1 cellular context compared by ENCODE assay signal in the genomic region with DNA sequence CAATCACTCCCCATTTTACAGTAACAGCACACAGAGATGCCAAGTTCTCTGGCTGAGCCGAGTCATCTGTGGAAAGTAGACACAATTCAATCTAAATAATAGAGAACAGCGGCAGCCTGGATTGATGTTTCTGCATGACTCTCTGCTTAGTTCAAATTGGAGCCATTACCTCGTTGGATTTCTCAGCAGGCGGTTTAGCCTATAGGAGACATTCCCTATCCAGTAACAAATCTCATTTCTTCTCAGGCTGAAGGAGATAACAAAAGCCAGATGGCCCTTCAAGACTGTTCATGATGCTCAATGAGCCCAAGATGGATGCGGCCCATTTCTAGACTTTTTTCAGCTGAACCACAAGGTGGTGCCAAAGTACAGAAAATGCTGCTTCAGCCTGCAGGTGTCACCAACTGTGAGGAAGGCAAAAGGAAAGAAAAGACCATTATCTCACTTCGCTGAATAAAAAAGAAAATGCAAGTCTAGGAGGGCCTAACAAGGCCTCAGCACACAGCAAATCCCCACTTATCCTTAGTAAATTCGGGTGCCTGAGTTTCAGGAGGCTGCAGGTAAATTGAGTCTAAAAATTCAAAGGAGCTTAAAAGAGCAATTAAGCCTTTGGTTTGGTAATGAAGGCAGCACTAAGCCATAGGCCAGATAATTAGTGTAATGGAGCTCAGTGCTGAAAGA.
TF ChIP-seq lines count a peak whose summit lies in the region.

No MANE protein-coding gene starts in this region.

TF ChIP-seq in H1, 55 proteins besides CTCF, POLR2A, EP300 and RAD21 (continued from another document):
- TF ChIP-seq, protein P1, sequence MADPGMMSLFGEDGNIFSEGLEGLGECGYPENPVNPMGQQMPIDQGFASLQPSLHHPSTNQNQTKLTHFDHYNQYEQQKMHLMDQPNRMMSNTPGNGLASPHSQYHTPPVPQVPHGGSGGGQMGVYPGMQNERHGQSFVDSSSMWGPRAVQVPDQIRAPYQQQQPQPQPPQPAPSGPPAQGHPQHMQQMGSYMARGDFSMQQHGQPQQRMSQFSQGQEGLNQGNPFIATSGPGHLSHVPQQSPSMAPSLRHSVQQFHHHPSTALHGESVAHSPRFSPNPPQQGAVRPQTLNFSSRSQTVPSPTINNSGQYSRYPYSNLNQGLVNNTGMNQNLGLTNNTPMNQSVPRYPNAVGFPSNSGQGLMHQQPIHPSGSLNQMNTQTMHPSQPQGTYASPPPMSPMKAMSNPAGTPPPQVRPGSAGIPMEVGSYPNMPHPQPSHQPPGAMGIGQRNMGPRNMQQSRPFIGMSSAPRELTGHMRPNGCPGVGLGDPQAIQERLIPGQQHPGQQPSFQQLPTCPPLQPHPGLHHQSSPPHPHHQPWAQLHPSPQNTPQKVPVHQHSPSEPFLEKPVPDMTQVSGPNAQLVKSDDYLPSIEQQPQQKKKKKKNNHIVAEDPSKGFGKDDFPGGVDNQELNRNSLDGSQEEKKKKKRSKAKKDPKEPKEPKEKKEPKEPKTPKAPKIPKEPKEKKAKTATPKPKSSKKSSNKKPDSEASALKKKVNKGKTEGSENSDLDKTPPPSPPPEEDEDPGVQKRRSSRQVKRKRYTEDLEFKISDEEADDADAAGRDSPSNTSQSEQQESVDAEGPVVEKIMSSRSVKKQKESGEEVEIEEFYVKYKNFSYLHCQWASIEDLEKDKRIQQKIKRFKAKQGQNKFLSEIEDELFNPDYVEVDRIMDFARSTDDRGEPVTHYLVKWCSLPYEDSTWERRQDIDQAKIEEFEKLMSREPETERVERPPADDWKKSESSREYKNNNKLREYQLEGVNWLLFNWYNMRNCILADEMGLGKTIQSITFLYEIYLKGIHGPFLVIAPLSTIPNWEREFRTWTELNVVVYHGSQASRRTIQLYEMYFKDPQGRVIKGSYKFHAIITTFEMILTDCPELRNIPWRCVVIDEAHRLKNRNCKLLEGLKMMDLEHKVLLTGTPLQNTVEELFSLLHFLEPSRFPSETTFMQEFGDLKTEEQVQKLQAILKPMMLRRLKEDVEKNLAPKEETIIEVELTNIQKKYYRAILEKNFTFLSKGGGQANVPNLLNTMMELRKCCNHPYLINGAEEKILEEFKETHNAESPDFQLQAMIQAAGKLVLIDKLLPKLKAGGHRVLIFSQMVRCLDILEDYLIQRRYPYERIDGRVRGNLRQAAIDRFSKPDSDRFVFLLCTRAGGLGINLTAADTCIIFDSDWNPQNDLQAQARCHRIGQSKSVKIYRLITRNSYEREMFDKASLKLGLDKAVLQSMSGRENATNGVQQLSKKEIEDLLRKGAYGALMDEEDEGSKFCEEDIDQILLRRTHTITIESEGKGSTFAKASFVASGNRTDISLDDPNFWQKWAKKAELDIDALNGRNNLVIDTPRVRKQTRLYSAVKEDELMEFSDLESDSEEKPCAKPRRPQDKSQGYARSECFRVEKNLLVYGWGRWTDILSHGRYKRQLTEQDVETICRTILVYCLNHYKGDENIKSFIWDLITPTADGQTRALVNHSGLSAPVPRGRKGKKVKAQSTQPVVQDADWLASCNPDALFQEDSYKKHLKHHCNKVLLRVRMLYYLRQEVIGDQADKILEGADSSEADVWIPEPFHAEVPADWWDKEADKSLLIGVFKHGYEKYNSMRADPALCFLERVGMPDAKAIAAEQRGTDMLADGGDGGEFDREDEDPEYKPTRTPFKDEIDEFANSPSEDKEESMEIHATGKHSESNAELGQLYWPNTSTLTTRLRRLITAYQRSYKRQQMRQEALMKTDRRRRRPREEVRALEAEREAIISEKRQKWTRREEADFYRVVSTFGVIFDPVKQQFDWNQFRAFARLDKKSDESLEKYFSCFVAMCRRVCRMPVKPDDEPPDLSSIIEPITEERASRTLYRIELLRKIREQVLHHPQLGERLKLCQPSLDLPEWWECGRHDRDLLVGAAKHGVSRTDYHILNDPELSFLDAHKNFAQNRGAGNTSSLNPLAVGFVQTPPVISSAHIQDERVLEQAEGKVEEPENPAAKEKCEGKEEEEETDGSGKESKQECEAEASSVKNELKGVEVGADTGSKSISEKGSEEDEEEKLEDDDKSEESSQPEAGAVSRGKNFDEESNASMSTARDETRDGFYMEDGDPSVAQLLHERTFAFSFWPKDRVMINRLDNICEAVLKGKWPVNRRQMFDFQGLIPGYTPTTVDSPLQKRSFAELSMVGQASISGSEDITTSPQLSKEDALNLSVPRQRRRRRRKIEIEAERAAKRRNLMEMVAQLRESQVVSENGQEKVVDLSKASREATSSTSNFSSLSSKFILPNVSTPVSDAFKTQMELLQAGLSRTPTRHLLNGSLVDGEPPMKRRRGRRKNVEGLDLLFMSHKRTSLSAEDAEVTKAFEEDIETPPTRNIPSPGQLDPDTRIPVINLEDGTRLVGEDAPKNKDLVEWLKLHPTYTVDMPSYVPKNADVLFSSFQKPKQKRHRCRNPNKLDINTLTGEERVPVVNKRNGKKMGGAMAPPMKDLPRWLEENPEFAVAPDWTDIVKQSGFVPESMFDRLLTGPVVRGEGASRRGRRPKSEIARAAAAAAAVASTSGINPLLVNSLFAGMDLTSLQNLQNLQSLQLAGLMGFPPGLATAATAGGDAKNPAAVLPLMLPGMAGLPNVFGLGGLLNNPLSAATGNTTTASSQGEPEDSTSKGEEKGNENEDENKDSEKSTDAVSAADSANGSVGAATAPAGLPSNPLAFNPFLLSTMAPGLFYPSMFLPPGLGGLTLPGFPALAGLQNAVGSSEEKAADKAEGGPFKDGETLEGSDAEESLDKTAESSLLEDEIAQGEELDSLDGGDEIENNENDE (IDR thresholded peaks at IDR 0.05; ENCODE audit: insufficient replicate concordance, low read length) = peak; percentile 52
- TF ChIP-seq TBP (IDR thresholded peaks at IDR 0.05; ENCODE audit: low read depth, low read length) (no peak), CBX5 (IDR thresholded peaks at IDR 0.05; ENCODE audit: low read depth, low read length) (no peak), JUND (IDR thresholded peaks at IDR 0.05; ENCODE audit: low read length) (peak; percentile 58; the same call in 1 of the 2 replicates), SUZ12 (IDR thresholded peaks at IDR 0.05; ENCODE audit: low read length) (no peak)
